Comparison of ENCODE assay signal across 20 cellular contexts in the genomic region with DNA sequence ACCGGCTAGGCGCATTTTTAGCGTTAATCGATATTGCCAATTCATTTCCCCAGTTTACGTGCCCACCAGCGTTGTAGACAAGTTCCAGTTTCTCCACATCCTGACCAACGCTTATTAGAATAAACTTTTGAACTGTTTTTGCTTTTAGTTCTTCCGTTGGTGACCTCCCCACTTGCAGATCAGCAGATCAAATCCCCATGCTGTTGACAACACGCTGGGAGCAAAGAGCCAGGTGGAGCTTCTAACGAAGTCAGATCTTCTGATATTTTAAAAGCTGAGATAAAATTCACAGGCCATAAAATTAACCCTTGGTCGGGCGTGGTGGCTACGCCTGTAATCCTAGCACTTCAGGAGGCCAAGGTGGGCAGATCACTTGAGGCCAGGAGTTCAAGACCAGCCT. TPM values are rescaled to one million over a fixed set of nuclear protein-coding genes. Genes with fewer than 3 reads are reported as not detected.
DNase-seq lines count a peak whose midpoint lies in the region; ATAC-seq and TF ChIP-seq lines count a peak whose summit lies in the region.
"Had no signal": no experiment of that assay in that cellular context is flagged by ENCODE, and none has a peak within 500 bp of the region (broad histone marks: within the 10 kb centered on the region; RNA-seq: fewer than 3 reads in every experiment).

No MANE protein-coding gene starts in this region.

- H3K9me3 Mint-ChIP-seq in CD4-positive, alpha-beta T cell, result no peaks in the 10 kb centered on the region
- no peaks in the 10 kb centered on the region for H3K9me3 Mint-ChIP-seq in activated T-helper 2 cell treated with anti-CD3 and anti-CD28 coated beads, Interferon-gamma antibody, Interleukin-2, Interleukin-4, amounts not matched to agents 10 μg/mL and 5 μg/mL and 100 μg/mL, durations not matched to agents 14 hours and 24 hours and 36 hours
- H3K9me3 Mint-ChIP-seq: natural killer cell had no signal

- intact Hi-C loops in CD4-positive, alpha-beta T cell (cut with DNase I, micrococcal nuclease), result loop anchor here in 1 of 2 experiments (10.0 kb wide), 1 partner anchor 154 kb away; no protein-coding TSS in a partner anchor
- intact Hi-C loops in activated T-helper 2 cell treated with anti-CD3 and anti-CD28 coated beads, Interferon-gamma antibody, Interleukin-2, Interleukin-4, amounts not matched to agents 10 μg/mL and 5 μg/mL and 100 μg/mL, durations not matched to agents 14 hours and 24 hours and 36 hours (cut with micrococcal nuclease), result no loop called here

- H3K9me3 ChIP-seq in CD4-positive, alpha-beta T cell (ENCODE audit: control insufficient read depth, low read length), result no peaks in the 10 kb centered on the region
- H3K9me3 ChIP-seq in mucosa of rectum (ENCODE audit: control insufficient read depth in 2 of 2, low read length in 2 of 2), result no peaks in the 10 kb centered on the region

- H3K36me3 ChIP-seq in H7 (replicated peaks; ENCODE audit: control insufficient read depth, insufficient read depth, low read length) (no peaks in the 10 kb centered on the region), mucosa of rectum (ENCODE audit: control insufficient read depth in 2 of 2, insufficient read depth in 2 of 2, low read length in 2 of 2) (peaks cover under 1 to 3% of the 10 kb centered on the region in 2 donors)

- H3K36me3 Mint-ChIP-seq in CD4-positive, alpha-beta T cell (ENCODE audit: low read depth), result peaks cover 12% of the 10 kb centered on the region
- H3K36me3 Mint-ChIP-seq in activated T-helper 2 cell treated with anti-CD3 and anti-CD28 coated beads, Interferon-gamma antibody, Interleukin-2, Interleukin-4, amounts not matched to agents 10 μg/mL and 5 μg/mL and 100 μg/mL, durations not matched to agents 14 hours and 24 hours and 36 hours (ENCODE audit: low read depth), result peaks cover 14% of the 10 kb centered on the region
- H3K36me3 Mint-ChIP-seq: natural killer cell had no signal

- peak overlapping the region; percentile 93 for H3K27ac Mint-ChIP-seq in CD4-positive, alpha-beta T cell
- peak overlapping the region; percentile 62 for H3K27ac Mint-ChIP-seq in activated T-helper 2 cell treated with anti-CD3 and anti-CD28 coated beads, Interferon-gamma antibody, Interleukin-2, Interleukin-4, amounts not matched to agents 10 μg/mL and 5 μg/mL and 100 μg/mL, durations not matched to agents 14 hours and 24 hours and 36 hours
- H3K27ac Mint-ChIP-seq: natural killer cell had no signal

- POLR2A ChIA-PET in CD4-positive, alpha-beta T cell (lab: Charles Lee), result interaction anchor here (0.8 to 7.4 kb wide), 12 partner anchors 10 to 128 kb away, joined by 3 to 150 read pairs (median 6); partner anchors contain the start of genes PRMT1, RCN3, RPS11 and RRAS

- no peak overlapping the region for H3K4me3 ChIP-seq in H7 (ENCODE audit: insufficient read depth, low read depth, low read length)
- no peak overlapping the region for H3K4me3 ChIP-seq in mucosa of rectum (ENCODE audit: low read length in 2 of 2)
- H3K4me3 ChIP-seq: hepatocyte, lung had no signal

- peak overlapping the region; percentile 34 to 63 for H3K9ac ChIP-seq in mucosa of rectum (ENCODE audit: low read depth in 1 of 2, low read length in 2 of 2)
- H3K9ac ChIP-seq: KMS-11 had no signal

- H3K4me1 Mint-ChIP-seq in CD4-positive, alpha-beta T cell (ENCODE audit: low read depth), result peaks cover 60% of the 10 kb centered on the region
- peaks cover 35% of the 10 kb centered on the region for H3K4me1 Mint-ChIP-seq in activated T-helper 2 cell treated with anti-CD3 and anti-CD28 coated beads, Interferon-gamma antibody, Interleukin-2, Interleukin-4, amounts not matched to agents 10 μg/mL and 5 μg/mL and 100 μg/mL, durations not matched to agents 14 hours and 24 hours and 36 hours (ENCODE audit: low read depth)

- CTCF ChIA-PET in CD4-positive, alpha-beta T cell (lab: Charles Lee), result interaction anchor here (1.2 to 10.6 kb wide), 3 partner anchors 22 to 132 kb away, joined by 4 to 134 read pairs (median 4); no protein-coding TSS in a partner anchor

- no peak for DNase-seq in CD4-positive, alpha-beta T cell
- DNase-seq in H7, result peak; percentile 7
- DNase-seq in activated T-helper 2 cell treated with anti-CD3 and anti-CD28 coated beads, Interferon-gamma antibody, Interleukin-2, Interleukin-4, amounts not matched to agents 10 μg/mL and 5 μg/mL and 100 μg/mL, durations not matched to agents 14 hours and 24 hours and 36 hours (ENCODE audit: low spot score), result no peak
- no peak for DNase-seq in mesenteric fat pad (ENCODE audit: low spot score)
- DNase-seq in GM20000 (ENCODE audit: low spot score), result no peak
- no peak for DNase-seq in NCI-H2029 treated with DMSO at 0.1 percent for 48 hours (lab: John Stamatoyannopoulos, UW)
- DNase-seq: activated gamma-delta T cell; cortex of kidney; EL; natural killer cell; NCI-H2029; posterior cingulate gyrus; stimulated activated naive CD4-positive, alpha-beta T cell treated with Interleukin-2 at 50 U/mL for 16 hours; trophoblast cell had no signal

- TF ChIP-seq CTCF in CD4-positive, alpha-beta T cell (IDR thresholded peaks at IDR 0.05), result no peak
- no peak for TF ChIP-seq CTCF in GM20000 (IDR thresholded peaks at IDR 0.05; ENCODE audit: extremely low read depth, missing control alignments)

- H3K4me1 ChIP-seq in mucosa of rectum (ENCODE audit: control insufficient read depth in 2 of 2, insufficient read depth in 2 of 2, low read length in 2 of 2), result peaks cover 27 to 41% of the 10 kb centered on the region in 2 donors

- H3K27me3 Mint-ChIP-seq in CD4-positive, alpha-beta T cell, result no peaks in the 10 kb centered on the region
- H3K27me3 Mint-ChIP-seq in activated T-helper 2 cell treated with anti-CD3 and anti-CD28 coated beads, Interferon-gamma antibody, Interleukin-2, Interleukin-4, amounts not matched to agents 10 μg/mL and 5 μg/mL and 100 μg/mL, durations not matched to agents 14 hours and 24 hours and 36 hours (ENCODE audit: low read depth), result no peaks in the 10 kb centered on the region

- ATAC-seq in CD4-positive, alpha-beta T cell (ENCODE audit: poor library complexity), result no peak
- ATAC-seq: natural killer cell, Right ventricle myocardium inferior had no signal

- peak overlapping the region; percentile 50 for H3K27ac ChIP-seq in CD4-positive, alpha-beta T cell (ENCODE audit: low read depth, low read length)
- H3K27ac ChIP-seq in mucosa of rectum (ENCODE audit: low read depth in 2 of 2, low read length in 2 of 2), result peak overlapping the region; percentile 76 to 90
- H3K27ac ChIP-seq: hepatocyte, KMS-11, VCaP had no signal

- H3K4me3 Mint-ChIP-seq in CD4-positive, alpha-beta T cell, result peak overlapping the region; percentile 82
- H3K4me3 Mint-ChIP-seq in activated T-helper 2 cell treated with anti-CD3 and anti-CD28 coated beads, Interferon-gamma antibody, Interleukin-2, Interleukin-4, amounts not matched to agents 10 μg/mL and 5 μg/mL and 100 μg/mL, durations not matched to agents 14 hours and 24 hours and 36 hours (ENCODE audit: low read depth), result no peak overlapping the region
- H3K4me3 Mint-ChIP-seq: natural killer cell had no signal

- no peaks in the 10 kb centered on the region for H3K27me3 ChIP-seq in CD4-positive, alpha-beta T cell (ENCODE audit: control insufficient read depth, insufficient read depth, low read length)
- no peaks in the 10 kb centered on the region for H3K27me3 ChIP-seq in H7 (ENCODE audit: control insufficient read depth, insufficient read depth, low read length)
- no peaks in the 10 kb centered on the region for H3K27me3 ChIP-seq in mucosa of rectum (ENCODE audit: control insufficient read depth in 2 of 2, insufficient read depth in 2 of 2, low read length in 2 of 2)
- H3K27me3 ChIP-seq: hepatocyte had no signal

RNA-seq across cellular contexts. Expression of gene RCN3, which starts 21.2 kb away (rescaled TPM):
- 1 to 10 TPM; 4.8 to 7.8 TPM for total RNA-seq in CD4-positive, alpha-beta T cell
- total RNA-seq in H7 (2014; rRNA removed; shearing (Covaris generic)), result 28.2 and 29.2 TPM in 2 replicates
- 3.2 and 3.8 TPM in 2 replicates for total RNA-seq in activated T-helper 2 cell treated with anti-CD3 and anti-CD28 coated beads, Interferon-gamma antibody, Interleukin-2, Interleukin-4, amounts not matched to agents 10 μg/mL and 5 μg/mL and 100 μg/mL, durations not matched to agents 14 hours and 24 hours and 36 hours
- 76.2 TPM for total RNA-seq in mesenteric fat pad

RNA-seq across cellular contexts. Expression of gene NOSIP, which starts 31.3 kb away (rescaled TPM):
- 100 to 1,000 TPM; 202 to 203 TPM for total RNA-seq in CD4-positive, alpha-beta T cell
- total RNA-seq in H7 (2014; rRNA removed; shearing (Covaris generic)), result 102 and 142 TPM in 2 replicates
- total RNA-seq in activated T-helper 2 cell treated with anti-CD3 and anti-CD28 coated beads, Interferon-gamma antibody, Interleukin-2, Interleukin-4, amounts not matched to agents 10 μg/mL and 5 μg/mL and 100 μg/mL, durations not matched to agents 14 hours and 24 hours and 36 hours, result 64.8 and 67.1 TPM in 2 replicates
- total RNA-seq in mesenteric fat pad, result 46.0 TPM

RNA-seq across cellular contexts. Expression of gene PRRG2, which starts 32.1 kb away (rescaled TPM):
- total RNA-seq in CD4-positive, alpha-beta T cell, result under 1 TPM; 0.49 to 0.78 TPM
- 0.55 and 1.2 TPM in 2 replicates for total RNA-seq in H7 (2014; rRNA removed; shearing (Covaris generic))
- total RNA-seq in activated T-helper 2 cell treated with anti-CD3 and anti-CD28 coated beads, Interferon-gamma antibody, Interleukin-2, Interleukin-4, amounts not matched to agents 10 μg/mL and 5 μg/mL and 100 μg/mL, durations not matched to agents 14 hours and 24 hours and 36 hours, result 0.83 and 0.84 TPM in 2 replicates
- total RNA-seq in mesenteric fat pad, result 1.1 TPM

RNA-seq across cellular contexts. Expression of gene FCGRT, which starts 36.6 kb away (rescaled TPM):
- total RNA-seq in CD4-positive, alpha-beta T cell, result 10 to 100 TPM; 50.2 to 52.5 TPM
- total RNA-seq in H7 (2014; rRNA removed; shearing (Covaris generic)), result 28.5 and 36.9 TPM in 2 replicates
- total RNA-seq in activated T-helper 2 cell treated with anti-CD3 and anti-CD28 coated beads, Interferon-gamma antibody, Interleukin-2, Interleukin-4, amounts not matched to agents 10 μg/mL and 5 μg/mL and 100 μg/mL, durations not matched to agents 14 hours and 24 hours and 36 hours, result 1.8 and 2.2 TPM in 2 replicates
- 476 TPM for total RNA-seq in mesenteric fat pad

RNA-seq across cellular contexts. Expression of gene PRR12, which starts 41.9 kb away (rescaled TPM):
- total RNA-seq in CD4-positive, alpha-beta T cell, result 10 to 100 TPM; 41.7 to 42.2 TPM
- 8.2 and 10.8 TPM in 2 replicates for total RNA-seq in H7 (2014; rRNA removed; shearing (Covaris generic))
- total RNA-seq in activated T-helper 2 cell treated with anti-CD3 and anti-CD28 coated beads, Interferon-gamma antibody, Interleukin-2, Interleukin-4, amounts not matched to agents 10 μg/mL and 5 μg/mL and 100 μg/mL, durations not matched to agents 14 hours and 24 hours and 36 hours, result 34.2 and 34.6 TPM in 2 replicates
- total RNA-seq in mesenteric fat pad, result 22.3 TPM
